Comparison of ENCODE assay signal across 8 cellular contexts in the genomic region with DNA sequence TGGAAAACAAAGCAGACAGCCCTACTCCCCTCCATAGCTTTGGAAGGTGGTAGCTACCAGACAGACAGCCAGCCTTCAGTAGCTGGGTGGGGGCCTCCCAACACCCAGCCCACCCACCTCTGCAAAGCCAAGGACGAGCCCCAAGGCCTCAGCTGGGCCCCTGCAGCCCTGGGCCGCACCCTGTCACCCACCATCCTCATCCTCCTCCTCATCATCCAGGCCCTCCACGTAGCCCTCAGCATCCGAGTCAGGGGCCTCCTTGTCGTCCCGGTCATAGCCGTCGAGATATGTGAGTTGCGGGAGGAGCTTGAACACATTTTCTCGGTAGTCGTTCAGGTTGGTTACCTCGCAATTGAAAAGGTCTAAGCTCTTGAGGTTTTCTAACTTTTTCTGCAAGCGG.
"Had no signal": no experiment of that assay in that cellular context is flagged by ENCODE, and none has a peak within 500 bp of the region (broad histone marks: within the 10 kb centered on the region; RNA-seq: fewer than 3 reads in every experiment).

No MANE protein-coding gene starts in this region.

- H3K9me3 ChIP-seq: esophagus muscularis mucosa, left lung, pancreas, uterus had no signal

- H3K4me3 ChIP-seq: esophagus muscularis mucosa, left lung, neural progenitor cell, pancreas, uterus had no signal

- H3K36me3 ChIP-seq: neural progenitor cell, uterus had no signal

- H3K27me3 Mint-ChIP-seq: activated CD4-positive, alpha-beta memory T cell treated with anti-CD3 and anti-CD28 coated beads for 36 hours; activated naive CD8-positive, alpha-beta T cell treated with anti-CD3 and anti-CD28 coated beads for 36 hours had no signal

- H3K4me2 ChIP-seq: neural progenitor cell had no signal

- H3K4me3 Mint-ChIP-seq: activated CD4-positive, alpha-beta memory T cell treated with anti-CD3 and anti-CD28 coated beads for 36 hours; activated naive CD8-positive, alpha-beta T cell treated with anti-CD3 and anti-CD28 coated beads for 36 hours; neural progenitor cell had no signal

- H3K27ac Mint-ChIP-seq: neural progenitor cell had no signal

- H3K4me1 ChIP-seq: neural progenitor cell, uterus had no signal

- DNase-seq: cerebellar nuclear complex, uterus had no signal

- H3K9ac ChIP-seq: neural progenitor cell had no signal

- H3K27me3 ChIP-seq: esophagus muscularis mucosa, left lung, neural progenitor cell, pancreas, uterus had no signal

- H2AFZ ChIP-seq: neural progenitor cell had no signal

- H3K27ac ChIP-seq: esophagus muscularis mucosa, neural progenitor cell, pancreas, uterus had no signal

- H3K9me3 Mint-ChIP-seq: activated CD4-positive, alpha-beta memory T cell treated with anti-CD3 and anti-CD28 coated beads for 36 hours; activated naive CD8-positive, alpha-beta T cell treated with anti-CD3 and anti-CD28 coated beads for 36 hours; neural progenitor cell had no signal
